In genomic region chr16:6018848-6019489, GRCh38 we compare ENCODE assay signal across 1 cellular context.
TF ChIP-seq lines count a peak whose summit lies in the region.

No MANE protein-coding gene starts in this region.

TF ChIP-seq in SK-N-SH, 30 proteins besides CTCF, POLR2A, EP300 and RAD21 (continued from another document):
- no peak for TF ChIP-seq REST (IDR thresholded peaks at IDR 0.05; ENCODE audit: low read depth, low read length)
